ENCODE assay signal across 38 cellular contexts in the genomic region with DNA sequence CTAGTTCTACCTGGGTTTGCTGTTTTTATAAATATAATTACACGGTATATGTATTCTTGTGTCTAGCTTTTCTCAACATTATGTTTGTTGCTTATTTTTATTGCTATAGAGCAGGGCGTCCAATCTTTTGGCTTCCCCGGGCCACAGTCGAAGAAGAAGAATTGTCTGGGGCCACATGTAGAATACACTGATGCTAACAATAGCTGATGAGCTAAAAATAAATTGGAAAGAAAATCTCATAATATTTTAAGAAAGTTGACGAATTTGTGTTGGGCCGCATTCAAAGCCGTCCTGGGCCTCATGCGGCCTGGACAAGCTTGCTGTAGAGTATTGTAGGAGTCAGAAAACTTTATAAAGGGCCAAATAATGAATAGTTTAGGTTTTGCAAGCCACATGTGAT. TPM values are rescaled to one million over a fixed set of nuclear protein-coding genes. Genes with fewer than 3 reads are reported as not detected.
"Had no signal": no experiment of that assay in that cellular context is flagged by ENCODE, and none has a peak within 500 bp of the region (broad histone marks: within the 10 kb centered on the region; RNA-seq: fewer than 3 reads in every experiment).

No MANE protein-coding gene starts in this region.

- ATAC-seq: activated CD8-positive, alpha-beta memory T cell treated with anti-CD3 and anti-CD28 coated beads, Interleukin-2, amount 10 ng/mL, durations not matched to agents 7 days and 5 days; activated CD8-positive, alpha-beta T cell treated with anti-CD3 and anti-CD28 coated beads, Interleukin-2, amount 10 ng/mL, durations not matched to agents 7 days and 5 days; activated naive CD4-positive, alpha-beta T cell treated with anti-CD3 and anti-CD28 coated beads, Interleukin-2, amount 50 U/mL, for 72 hours; body of pancreas had no signal

- H3K9me3 ChIP-seq: adrenal gland, body of pancreas, breast epithelium had no signal

- H3K27ac ChIP-seq: adrenal gland, body of pancreas, brain microvascular endothelial cell, VCaP had no signal

- DNase-seq: activated B cell treated with CpG ODN at 0.5 μM for 24 hours; activated CD4-positive, alpha-beta memory T cell treated with anti-CD3 and anti-CD28 coated beads, Interleukin-2, amount 10 ng/mL, durations not matched to agents 7 days and 5 days; activated CD4-positive, alpha-beta T cell treated with anti-CD3 and anti-CD28 coated beads for 4 hours; activated CD4-positive, alpha-beta T cell treated with anti-CD3 and anti-CD28 coated beads, Interleukin-2, amount 10 ng/mL, durations not matched to agents 24 days and 14 days; activated CD4-positive, alpha-beta T cell treated with anti-CD3 and anti-CD28 coated beads, Interleukin-2, amount 50 U/mL, for 1 hour; activated CD4-positive, alpha-beta T cell treated with anti-CD3 and anti-CD28 coated beads, Interleukin-2, amount 50 U/mL, for 4 hours; activated CD4-positive, CD25-positive, alpha-beta regulatory T cell treated with anti-CD3 and anti-CD28 coated beads, Interleukin-2, amount 50 U/mL, for 72 hours; activated CD8-positive, alpha-beta memory T cell treated with anti-CD3 and anti-CD28 coated beads for 24 hours; activated CD8-positive, alpha-beta memory T cell treated with anti-CD3 and anti-CD28 coated beads, Interleukin-2, amount 10 ng/mL, durations not matched to agents 7 days and 5 days; activated CD8-positive, alpha-beta memory T cell treated with anti-CD3 and anti-CD28 coated beads, Interleukin-2, amount 50 U/mL, for 48 hours; activated CD8-positive, alpha-beta T cell treated with anti-CD3 and anti-CD28 coated beads, Interleukin-2, amount 10 ng/mL, durations not matched to agents 7 days and 5 days; activated effector memory CD4-positive, alpha-beta T cell treated with anti-CD3 and anti-CD28 coated beads, Interleukin-2, amount 50 U/mL, for 16 hours; activated gamma-delta T cell treated with Interleukin-2 at 50 U/mL for 16 hours; activated naive CD4-positive, alpha-beta T cell; activated naive CD4-positive, alpha-beta T cell treated with anti-CD3 and anti-CD28 coated beads for 36 hours; activated naive CD4-positive, alpha-beta T cell treated with anti-CD3 and anti-CD28 coated beads, Interleukin-2, amount 50 U/mL, for 16 hours; activated naive CD8-positive, alpha-beta T cell treated with anti-CD3 and anti-CD28 coated beads for 36 hours; activated T-cell treated with anti-CD3 and anti-CD28 coated beads, Interleukin-2, amount 50 U/mL, for 24 hours; activated T-cell treated with anti-CD3 and anti-CD28 coated beads, Interleukin-2, amount 50 U/mL, for 48 hours; adrenal gland; amniotic stem cell; aorta; body of pancreas; brain microvascular endothelial cell; cerebellar nuclear complex; T-helper 1 cell; T-helper 2 cell; T-helper 9 cell had no signal

- H3K4me3 Mint-ChIP-seq: activated B cell treated with CpG ODN at 0.5 μM for 24 hours; activated CD4-positive, alpha-beta memory T cell treated with anti-CD3 and anti-CD28 coated beads, Interleukin-2, amount 10 ng/mL, durations not matched to agents 7 days and 5 days; activated CD4-positive, alpha-beta T cell treated with anti-CD3 and anti-CD28 coated beads, Interleukin-2, amount 10 ng/mL, durations not matched to agents 24 days and 14 days; activated CD8-positive, alpha-beta memory T cell treated with anti-CD3 and anti-CD28 coated beads, Interleukin-2, amount 10 ng/mL, durations not matched to agents 7 days and 5 days; activated CD8-positive, alpha-beta T cell treated with anti-CD3 and anti-CD28 coated beads, Interleukin-2, amount 10 ng/mL, durations not matched to agents 7 days and 5 days; activated naive CD4-positive, alpha-beta T cell treated with anti-CD3 and anti-CD28 coated beads for 36 hours; activated naive CD8-positive, alpha-beta T cell treated with anti-CD3 and anti-CD28 coated beads for 36 hours; activated T-cell treated with anti-CD3 and anti-CD28 coated beads, Interleukin-2, amount 50 U/mL, for 24 hours; central memory CD8-positive, alpha-beta T cell; T-helper 1 cell treated with Interleukin-12 subunit alpha and Interleukin-12 subunit beta and Interleukin-4 antibody, amounts not matched to agents 30 μg/mL and 1 μg/mL, for 36 hours; T-helper 2 cell treated with Interferon-gamma antibody and Interleukin-4, amounts not matched to agents 5 μg/mL and 100 μg/mL, for 36 hours had no signal

- H3K36me3 ChIP-seq: adrenal gland, brain microvascular endothelial cell, breast epithelium had no signal

- H3K27me3 ChIP-seq: adrenal gland, body of pancreas, brain microvascular endothelial cell, breast epithelium had no signal

- H3K4me3 ChIP-seq: adrenal gland, body of pancreas, breast epithelium had no signal

- H3K27me3 Mint-ChIP-seq: activated naive CD8-positive, alpha-beta T cell treated with anti-CD3 and anti-CD28 coated beads for 36 hours; activated T-cell treated with anti-CD3 and anti-CD28 coated beads, Interleukin-2, amount 50 U/mL, for 24 hours had no signal

- H3K4me1 ChIP-seq: adrenal gland, body of pancreas, breast epithelium had no signal

- H3K27ac Mint-ChIP-seq: activated B cell treated with CpG ODN at 0.5 μM for 24 hours; activated CD4-positive, alpha-beta memory T cell treated with anti-CD3 and anti-CD28 coated beads, Interleukin-2, amount 10 ng/mL, durations not matched to agents 7 days and 5 days; activated CD4-positive, alpha-beta T cell treated with anti-CD3 and anti-CD28 coated beads, Interleukin-2, amount 10 ng/mL, durations not matched to agents 24 days and 14 days; activated CD8-positive, alpha-beta memory T cell treated with anti-CD3 and anti-CD28 coated beads, Interleukin-2, amount 10 ng/mL, durations not matched to agents 7 days and 5 days; activated CD8-positive, alpha-beta T cell treated with anti-CD3 and anti-CD28 coated beads, Interleukin-2, amount 10 ng/mL, durations not matched to agents 7 days and 5 days; activated naive CD4-positive, alpha-beta T cell treated with anti-CD3 and anti-CD28 coated beads for 36 hours; activated naive CD8-positive, alpha-beta T cell treated with anti-CD3 and anti-CD28 coated beads for 36 hours; activated T-cell treated with anti-CD3 and anti-CD28 coated beads, Interleukin-2, amount 50 U/mL, for 24 hours; activated T-helper 2 cell treated with anti-CD3 and anti-CD28 coated beads, Interferon-gamma antibody, Interleukin-2, Interleukin-4, amounts not matched to agents 10 μg/mL and 5 μg/mL and 100 μg/mL, durations not matched to agents 14 hours and 24 hours and 36 hours; T-helper 1 cell treated with Interleukin-12 subunit alpha and Interleukin-12 subunit beta and Interleukin-4 antibody, amounts not matched to agents 30 μg/mL and 1 μg/mL, for 36 hours; T-helper 2 cell treated with Interferon-gamma antibody and Interleukin-4, amounts not matched to agents 5 μg/mL and 100 μg/mL, for 36 hours had no signal

- H3K36me3 Mint-ChIP-seq: activated CD8-positive, alpha-beta memory T cell treated with anti-CD3 and anti-CD28 coated beads, Interleukin-2, amount 10 ng/mL, durations not matched to agents 7 days and 5 days; activated naive CD4-positive, alpha-beta T cell treated with anti-CD3 and anti-CD28 coated beads, Interleukin-2, amount 50 U/mL, for 72 hours; activated naive CD8-positive, alpha-beta T cell treated with anti-CD3 and anti-CD28 coated beads for 36 hours had no signal

- H3K9me3 Mint-ChIP-seq: activated CD4-positive, alpha-beta memory T cell treated with anti-CD3 and anti-CD28 coated beads, Interleukin-2, amount 10 ng/mL, durations not matched to agents 7 days and 5 days; activated CD4-positive, alpha-beta T cell treated with anti-CD3 and anti-CD28 coated beads, Interleukin-2, amount 10 ng/mL, durations not matched to agents 24 days and 14 days; activated naive CD4-positive, alpha-beta T cell treated with anti-CD3 and anti-CD28 coated beads for 36 hours; activated naive CD8-positive, alpha-beta T cell treated with anti-CD3 and anti-CD28 coated beads for 36 hours; activated T-cell treated with anti-CD3 and anti-CD28 coated beads, Interleukin-2, amount 50 U/mL, for 24 hours; activated T-helper 2 cell treated with anti-CD3 and anti-CD28 coated beads, Interferon-gamma antibody, Interleukin-2, Interleukin-4, amounts not matched to agents 10 μg/mL and 5 μg/mL and 100 μg/mL, durations not matched to agents 14 hours and 24 hours and 36 hours; central memory CD8-positive, alpha-beta T cell; T-helper 1 cell treated with Interleukin-12 subunit alpha and Interleukin-12 subunit beta and Interleukin-4 antibody, amounts not matched to agents 30 μg/mL and 1 μg/mL, for 36 hours had no signal

RNA-seq across cellular contexts. Expression of gene GPR12, which starts 33.9 kb away (rescaled TPM):
- total RNA-seq: activated B cell treated with CpG ODN at 0.5 μM for 24 hours; activated CD4-positive, alpha-beta memory T cell treated with anti-CD3 and anti-CD28 coated beads, Interleukin-2, amount 10 ng/mL, durations not matched to agents 7 days and 5 days; activated CD4-positive, alpha-beta T cell treated with anti-CD3 and anti-CD28 coated beads, Interleukin-2, amount 10 ng/mL, durations not matched to agents 24 days and 14 days; activated CD8-positive, alpha-beta memory T cell treated with anti-CD3 and anti-CD28 coated beads, Interleukin-2, amount 10 ng/mL, durations not matched to agents 7 days and 5 days; activated CD8-positive, alpha-beta T cell treated with anti-CD3 and anti-CD28 coated beads, Interleukin-2, amount 10 ng/mL, durations not matched to agents 7 days and 5 days; activated naive CD4-positive, alpha-beta T cell treated with anti-CD3 and anti-CD28 coated beads for 36 hours; activated naive CD4-positive, alpha-beta T cell treated with anti-CD3 and anti-CD28 coated beads, Interleukin-2, amount 50 U/mL, for 72 hours; activated naive CD8-positive, alpha-beta T cell treated with anti-CD3 and anti-CD28 coated beads for 36 hours; activated T-helper 2 cell treated with anti-CD3 and anti-CD28 coated beads, Interferon-gamma antibody, Interleukin-2, Interleukin-4, amounts not matched to agents 10 μg/mL and 5 μg/mL and 100 μg/mL, durations not matched to agents 14 hours and 24 hours and 36 hours; adrenal gland; astrocyte; body of pancreas; cardiac septum; chondrocyte had no signal
